35 cellular contexts compared by ENCODE assay signal in the genomic region with DNA sequence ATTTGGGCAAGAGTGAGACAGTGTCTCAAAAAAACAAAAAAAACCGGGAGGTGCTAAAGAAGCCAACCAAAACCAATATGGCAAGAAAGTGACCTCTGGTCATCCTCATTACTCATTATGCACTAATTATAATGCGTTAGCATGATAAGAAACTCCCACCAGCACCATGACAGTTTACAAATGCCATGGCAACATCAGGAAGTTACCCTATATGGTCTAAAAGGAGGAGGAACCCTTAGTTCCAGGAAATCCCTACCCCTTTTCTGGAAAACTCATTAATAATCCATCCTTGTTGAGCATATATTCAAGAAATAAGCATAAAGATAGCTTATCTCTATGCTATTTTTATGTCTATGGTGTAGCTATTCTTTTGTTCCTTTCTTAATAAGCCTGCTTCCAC. TPM values are rescaled to one million over a fixed set of nuclear protein-coding genes. Genes with fewer than 3 reads are reported as not detected.
"Had no signal": no experiment of that assay in that cellular context is flagged by ENCODE, and none has a peak within 500 bp of the region (broad histone marks: within the 10 kb centered on the region; RNA-seq: fewer than 3 reads in every experiment).

No MANE protein-coding gene starts in this region.

- H3K4me3 ChIP-seq: MG63 had no signal

- H3K36me3 ChIP-seq: MG63 had no signal

- DNase-seq: Karpas-422, Kasumi-1, MG63, MM.1S, MV-4-11, NCI-H1048, NCI-H1092, NCI-H1092 treated with DMSO at 0.1 percent for 48 hours, NCI-H1105, NCI-H1105 treated with DMSO at 0.1 percent for 48 hours, NCI-H1417, NCI-H1417 treated with DMSO at 0.1 percent for 48 hours, NCI-H1436, NCI-H1436 treated with DMSO at 0.1 percent for 48 hours, NCI-H146, NCI-H1694, NCI-H1694 treated with DMSO at 0.1 percent for 48 hours, NCI-H187, NCI-H187 treated with DMSO at 0.1 percent for 48 hours, NCI-H1930, NCI-H2029, NCI-H2029 treated with DMSO at 0.1 percent for 48 hours, NCI-H2081, NCI-H2081 treated with DMSO at 0.1 percent for 48 hours, NCI-H2107, NCI-H2171, NCI-H2171 treated with DMSO at 0.1 percent for 48 hours, NCI-H2227 treated with DMSO at 0.1 percent for 48 hours, NCI-H226, NCI-H345, NCI-H446, NCI-H446 treated with DMSO at 0.1 percent for 48 hours, NCI-H510A, NCI-H510A treated with DMSO at 0.1 percent for 48 hours had no signal

RNA-seq across cellular contexts. Expression of gene C6orf52, which starts 31.7 kb away (rescaled TPM):
- total RNA-seq: LHCN-M2 had no signal
